ENCODE assay signal across 8 cellular contexts in genomic region chr10:132407846-132408278, GRCh38. TPM values are rescaled to one million over a fixed set of nuclear protein-coding genes. Genes with fewer than 3 reads are reported as not detected.
DNase-seq lines count a peak whose midpoint lies in the region; ATAC-seq and TF ChIP-seq lines count a peak whose summit lies in the region.

No MANE protein-coding gene starts in this region.

- peaks cover 43% of the 10 kb centered on the region in 2 donors for H3K4me1 ChIP-seq in duodenal mucosa (ENCODE audit: control insufficient read depth in 1 of 2, insufficient read depth in 2 of 2, low read length in 2 of 2)

- peak overlapping the region; percentile 70 to 71 for H3K9ac ChIP-seq in duodenal mucosa (ENCODE audit: low read depth in 1 of 2, low read length in 2 of 2)

- peak overlapping the region; percentile 73 for H3K27ac ChIP-seq in duodenal mucosa (ENCODE audit: low read depth, low read length)

- DNase-seq in AG08395 (ENCODE audit: low spot score), result peak; percentile 64
- peak; percentile 77 to 89 for DNase-seq in mesothelial cell of epicardium (ENCODE audit: low spot score in 2 of 2, unreplicated experiment in 2 of 2)
- no peak for DNase-seq in NK-92 (lab: John Stamatoyannopoulos, UW; ENCODE audit: unreplicated experiment)
- no peak for DNase-seq in stimulated activated naive CD4-positive, alpha-beta T cell (lab: John Stamatoyannopoulos, UW)

- no peaks in the 10 kb centered on the region for H3K27me3 Mint-ChIP-seq in mesothelial cell of epicardium (ENCODE audit: low read depth)

- TF ChIP-seq RAD21 in Ishikawa (IDR thresholded peaks at IDR 0.05; ENCODE audit: low read depth), result peak; percentile 50

- TF ChIP-seq CTCF in mesothelial cell of epicardium (IDR thresholded peaks at IDR 0.05; ENCODE audit: unreplicated experiment), result no peak

- H3K4me3 ChIP-seq in duodenal mucosa (ENCODE audit: low read depth in 1 of 2, low read length in 2 of 2), result peak overlapping the region; percentile 50 to 51

- peak overlapping the region; percentile 60 for H3K4me3 Mint-ChIP-seq in mesothelial cell of epicardium

- peaks cover 0 to 14% of the 10 kb centered on the region in 2 donors for H3K36me3 ChIP-seq in duodenal mucosa (ENCODE audit: control insufficient read depth in 1 of 2, insufficient read depth in 2 of 2, low read length in 2 of 2)

- H3K27me3 ChIP-seq in duodenal mucosa (ENCODE audit: control insufficient read depth in 1 of 2, insufficient read depth in 2 of 2, low read length in 2 of 2), result no peaks in the 10 kb centered on the region

- H3K27ac Mint-ChIP-seq in mesothelial cell of epicardium, result peak overlapping the region; percentile 99

- TF ChIP-seq EP300 in Ishikawa (IDR thresholded peaks at IDR 0.05; ENCODE audit: borderline replicate concordance), result peak; percentile 98

- ATAC-seq in GM18858 (IDR thresholded peaks at IDR 0.05; ENCODE audit: unreplicated experiment) (no peak), HG02678 (IDR thresholded peaks at IDR 0.05; ENCODE audit: unreplicated experiment) (no peak)

- peaks cover 6% of the 10 kb centered on the region for H3K36me3 Mint-ChIP-seq in mesothelial cell of epicardium

- no peaks in the 10 kb centered on the region for H3K9me3 Mint-ChIP-seq in mesothelial cell of epicardium

- no peaks in the 10 kb centered on the region for H3K9me3 ChIP-seq in duodenal mucosa (ENCODE audit: control insufficient read depth in 1 of 2, low read length in 2 of 2)

- H3K4me1 Mint-ChIP-seq in mesothelial cell of epicardium, result peaks cover 71% of the 10 kb centered on the region

TF ChIP-seq in Ishikawa, 13 proteins besides CTCF, POLR2A, EP300 and RAD21:
- TF ChIP-seq NFIC (IDR thresholded peaks at IDR 0.05) (peak; percentile 97), CREB1 (IDR thresholded peaks at IDR 0.05; ENCODE audit: low read depth) (no peak; the same call in 1 of the 2 replicates), CEBPB (IDR thresholded peaks at IDR 0.05) (peak; percentile 86; the same call in 1 of the 2 replicates), TCF12 (IDR thresholded peaks at IDR 0.05; ENCODE audit: low read depth) (peak; percentile 99), ZBTB7A (IDR thresholded peaks at IDR 0.05; ENCODE audit: low read depth) (peak; percentile 93), YY1 (IDR thresholded peaks at IDR 0.05; ENCODE audit: low read depth) (peak; percentile 82), REST (IDR thresholded peaks at IDR 0.05; ENCODE audit: low read depth) (peak; percentile 36; the same call in 1 of the 2 replicates), FOXM1 (IDR thresholded peaks at IDR 0.05; ENCODE audit: borderline replicate concordance, low read depth) (peak; percentile 92), EGR1 (IDR thresholded peaks at IDR 0.05) (no peak; the same call in none of the 2 replicates), MAX (IDR thresholded peaks at IDR 0.05) (peak; percentile 96), USF1 (IDR thresholded peaks at IDR 0.05) (peak; percentile 82), TAF1 (IDR thresholded peaks at IDR 0.05; ENCODE audit: low read depth) (peak; percentile 46), TEAD4 (IDR thresholded peaks at IDR 0.05) (peak; percentile 100)

RNA-seq across cellular contexts. Expression of gene PWWP2B, which starts 10.9 kb away (rescaled TPM):
- total RNA-seq in mesothelial cell of epicardium, result 23.9 to 24.7 TPM (median 24.2 TPM) in 3 replicates

Comparison
In these comparisons a context has a peak if more than half of its experiments do, and no peak if none do; other contexts are left out.
1. DNase-seq: peak in AG08395 (single experiment) and mesothelial cell of epicardium (2 of 2); none in NK-92 (single experiment) and stimulated activated naive CD4-positive, alpha-beta T cell (0 of 6).